ENCODE assay signal across 9 cellular contexts in genomic region chr19:12733369-12733896, GRCh38. TPM values are rescaled to one million over a fixed set of nuclear protein-coding genes. Genes with fewer than 3 reads are reported as not detected.
DNase-seq lines count a peak whose midpoint lies in the region; ATAC-seq and TF ChIP-seq lines count a peak whose summit lies in the region.
"Had no signal": no experiment of that assay in that cellular context is flagged by ENCODE, and none has a peak within 500 bp of the region (broad histone marks: within the 10 kb centered on the region; RNA-seq: fewer than 3 reads in every experiment).

No MANE protein-coding gene starts in this region.

- peaks cover 15 to 43% of the 10 kb centered on the region in 2 donors for H3K4me1 ChIP-seq in muscle layer of duodenum (ENCODE audit: control insufficient read depth in 1 of 2, insufficient read depth in 2 of 2, low read length in 2 of 2)
- H3K4me1 ChIP-seq in tibial artery = peaks cover 5 to 50% (median 38%) of the 10 kb centered on the region in 4 donors

- peaks cover 45% of the 10 kb centered on the region for H3K4me1 Mint-ChIP-seq in CD4-positive, alpha-beta T cell (ENCODE audit: low read depth)
- peaks cover 34% of the 10 kb centered on the region for H3K4me1 Mint-ChIP-seq in HFFc6 (ENCODE audit: low read depth)
- peaks cover 61% of the 10 kb centered on the region for H3K4me1 Mint-ChIP-seq in dendritic cell treated with granulocyte-macrophage colony-stimulating factor and Interleukin-4, amounts not matched to agents 40 ng/mL and 50 ng/mL, for 4 days (ENCODE audit: low read depth)

- TF ChIP-seq CTCF in CD4-positive, alpha-beta T cell (IDR thresholded peaks at IDR 0.05) = no peak
- TF ChIP-seq CTCF in HFFc6 (IDR thresholded peaks at IDR 0.05) (peak; percentile 68), tibial artery (IDR thresholded peaks at IDR 0.05) (no peak)

- H3K36me3 ChIP-seq in muscle layer of duodenum (ENCODE audit: control insufficient read depth in 1 of 2, insufficient read depth in 2 of 2, low read length in 2 of 2) (peaks cover 15 to 40% of the 10 kb centered on the region in 2 donors), tibial artery (peaks cover 18 to 34% (median 30%) of the 10 kb centered on the region in 3 donors)

- H3K4me3 ChIP-seq in muscle layer of duodenum (ENCODE audit: low read depth in 1 of 2, low read length in 2 of 2) = peak overlapping the region; percentile 93 to 95
- peak overlapping the region; percentile 91 to 100 for H3K4me3 ChIP-seq in tibial artery

- no peaks in the 10 kb centered on the region for H3K9me3 ChIP-seq in CD4-positive, alpha-beta T cell (ENCODE audit: control insufficient read depth, low read length)
- H3K9me3 ChIP-seq in muscle layer of duodenum (ENCODE audit: control insufficient read depth in 1 of 2, low read length in 2 of 2) (no peaks in the 10 kb centered on the region), tibial artery (no peaks in the 10 kb centered on the region)

- peak overlapping the region; percentile 90 for H3K27ac ChIP-seq in CD4-positive, alpha-beta T cell (ENCODE audit: low read depth, low read length)
- H3K27ac ChIP-seq in muscle layer of duodenum (ENCODE audit: low read length) (peak overlapping the region; percentile 80), tibial artery (peak overlapping the region; percentile 94 to 97)

- no peak for ATAC-seq in CD4-positive, alpha-beta T cell (ENCODE audit: poor library complexity)
- ATAC-seq in GM18868 (IDR thresholded peaks at IDR 0.05; ENCODE audit: unreplicated experiment) = no peak

- intact Hi-C loops in CD4-positive, alpha-beta T cell (cut with DNase I, micrococcal nuclease) = loop anchor here in 1 of 2 experiments (1.0 to 10.0 kb wide), 2 partner anchors 25 to 201 kb away; partner anchors contain the start of genes CALR and FARSA
- intact Hi-C loops in dendritic cell treated with granulocyte-macrophage colony-stimulating factor and Interleukin-4, amounts not matched to agents 40 ng/mL and 50 ng/mL, for 4 days (cut with micrococcal nuclease) = no loop called here
- intact Hi-C loops in tibial artery (cut with DNase I; ENCODE audit: low total_unique reads) = no loop called here

- CTCF ChIA-PET in CD4-positive, alpha-beta T cell (lab: Charles Lee) = interaction anchor here (0.6 to 3.1 kb wide), 14 partner anchors 9 to 114 kb away, joined by 3 to 38 read pairs (median 4); partner anchors contain the start of genes FBXW9, RNASEH2A and TNPO2
- CTCF ChIA-PET in HEK293T (lab: Yijun Ruan, JAX) = interaction anchor here (0.8 to 1.7 kb wide), 4 partner anchors 11 to 27 kb away, joined by 3 to 8 read pairs (median 4); no protein-coding TSS in a partner anchor

- H3K36me3 Mint-ChIP-seq in CD4-positive, alpha-beta T cell (ENCODE audit: low read depth) = peaks cover 49% of the 10 kb centered on the region
- peaks cover 35% of the 10 kb centered on the region for H3K36me3 Mint-ChIP-seq in HFFc6 (ENCODE audit: low read depth)
- peaks cover 73% of the 10 kb centered on the region for H3K36me3 Mint-ChIP-seq in dendritic cell treated with granulocyte-macrophage colony-stimulating factor and Interleukin-4, amounts not matched to agents 40 ng/mL and 50 ng/mL, for 4 days (ENCODE audit: low read depth)

- POLR2A ChIA-PET in CD4-positive, alpha-beta T cell (lab: Charles Lee) = interaction anchor here (1.0 to 4.4 kb wide), 12 partner anchors 10 to 157 kb away, joined by 3 to 79 read pairs (median 6); partner anchors contain the start of genes DHPS, FBXW9, GCDH and JUNB
- POLR2A ChIA-PET in HEK293T (lab: Yijun Ruan, JAX) = interaction anchor here (0.7 to 6.1 kb wide), 12 partner anchors 11 to 213 kb away, joined by 3 to 133 read pairs (median 3); partner anchors contain the start of genes JUNB, RAD23A and TNPO2

- H3K4me3 Mint-ChIP-seq in CD4-positive, alpha-beta T cell = peak overlapping the region; percentile 98
- peak overlapping the region; percentile 98 for H3K4me3 Mint-ChIP-seq in HFFc6
- peak overlapping the region; percentile 94 for H3K4me3 Mint-ChIP-seq in dendritic cell treated with granulocyte-macrophage colony-stimulating factor and Interleukin-4, amounts not matched to agents 40 ng/mL and 50 ng/mL, for 4 days

- peak overlapping the region; percentile 82 for H3K27ac Mint-ChIP-seq in CD4-positive, alpha-beta T cell
- H3K27ac Mint-ChIP-seq in HFFc6 = peak overlapping the region; percentile 90
- peak overlapping the region; percentile 98 for H3K27ac Mint-ChIP-seq in dendritic cell treated with granulocyte-macrophage colony-stimulating factor and Interleukin-4, amounts not matched to agents 40 ng/mL and 50 ng/mL, for 4 days

- DNase-seq in CD4-positive, alpha-beta T cell = peak in 4 of 10 experiments; percentile 12 to 40 (median 28)
- DNase-seq in HFFc6 (peak; percentile 65), T-helper 1 cell (peak in 3 of 5 donors; percentile 26 to 60 (median 42)), tibial artery (no peak), HEK293T (ENCODE audit: extremely low spot score) (no peak)

- no peaks in the 10 kb centered on the region for H3K9me3 Mint-ChIP-seq in CD4-positive, alpha-beta T cell
- H3K9me3 Mint-ChIP-seq in HFFc6 = no peaks in the 10 kb centered on the region
- H3K9me3 Mint-ChIP-seq in dendritic cell treated with granulocyte-macrophage colony-stimulating factor and Interleukin-4, amounts not matched to agents 40 ng/mL and 50 ng/mL, for 4 days = no peaks in the 10 kb centered on the region

- H3K27me3 ChIP-seq in CD4-positive, alpha-beta T cell (ENCODE audit: control insufficient read depth, insufficient read depth, low read length) = no peaks in the 10 kb centered on the region
- no peaks in the 10 kb centered on the region for H3K27me3 ChIP-seq in muscle layer of duodenum (ENCODE audit: low read depth, low read length)
- no peaks in the 10 kb centered on the region for H3K27me3 ChIP-seq in tibial artery

- no peaks in the 10 kb centered on the region for H3K27me3 Mint-ChIP-seq in CD4-positive, alpha-beta T cell
- peaks cover 4% of the 10 kb centered on the region for H3K27me3 Mint-ChIP-seq in HFFc6 (ENCODE audit: insufficient read depth)
- H3K27me3 Mint-ChIP-seq in dendritic cell treated with granulocyte-macrophage colony-stimulating factor and Interleukin-4, amounts not matched to agents 40 ng/mL and 50 ng/mL, for 4 days = no peaks in the 10 kb centered on the region

TF ChIP-seq in HEK293T, 16 proteins besides CTCF, POLR2A, EP300 and RAD21:
- TF ChIP-seq TARDBP (IDR thresholded peaks at IDR 0.05) = no peak
- TF ChIP-seq NFRKB (IDR thresholded peaks at IDR 0.05) = no peak
- TF ChIP-seq SP1 (IDR thresholded peaks at IDR 0.05) = no peak
- TF ChIP-seq ELF4 (IDR thresholded peaks at IDR 0.05) = no peak
- no peak for TF ChIP-seq SUZ12 (IDR thresholded peaks at IDR 0.05)
- no peak for TF ChIP-seq FOXA1 (IDR thresholded peaks at IDR 0.05)
- no peak for TF ChIP-seq HDGF (IDR thresholded peaks at IDR 0.05; ENCODE audit: borderline replicate concordance)
- no peak for TF ChIP-seq CTBP1 (IDR thresholded peaks at IDR 0.05; ENCODE audit: borderline replicate concordance)
- TF ChIP-seq LEF1 (IDR thresholded peaks at IDR 0.05; ENCODE audit: borderline replicate concordance) = no peak
- TF ChIP-seq PKNOX1 (IDR thresholded peaks at IDR 0.05) = no peak
- no peak for TF ChIP-seq FOXK2 (IDR thresholded peaks at IDR 0.05)
- TF ChIP-seq ARNT (IDR thresholded peaks at IDR 0.05) = no peak
- no peak for TF ChIP-seq FOXM1 (IDR thresholded peaks at IDR 0.05; ENCODE audit: borderline replicate concordance)
- TF ChIP-seq L3MBTL2 (conservative IDR thresholded peaks at IDR 0.05) = no peak
- TF ChIP-seq BHLHE40 (IDR thresholded peaks at IDR 0.05; ENCODE audit: borderline replicate concordance) = no peak
- TF ChIP-seq ZNF384 (IDR thresholded peaks at IDR 0.05) = no peak

RNA-seq across cellular contexts. Expression of gene TRIR, which starts 1.1 kb away (rescaled TPM):
- total RNA-seq in CD4-positive, alpha-beta T cell = 100 to 1,000 TPM; 194 to 201 TPM
- 100 to 1,000 TPM; 147 to 189 (median 176) TPM for total RNA-seq in HFFc6 (2021; fragmentation: NEBNext Ultra II Directional; extraction: Animal tissue kit (Norgen Biotek cat#: 25700))

RNA-seq across cellular contexts. Expression of gene GET3, which starts 3.9 kb away (rescaled TPM):
- total RNA-seq in CD4-positive, alpha-beta T cell = 10 to 100 TPM; 13.9 to 14.5 TPM
- 100 to 1,000 TPM in 5 of 6 experiments, 10 to 100 TPM in 1; 97.0 to 116 (median 107) TPM for total RNA-seq in HFFc6 (2021; fragmentation: NEBNext Ultra II Directional; extraction: Animal tissue kit (Norgen Biotek cat#: 25700))

RNA-seq across cellular contexts. Expression of gene TNPO2, which starts 9.7 kb away (rescaled TPM):
- total RNA-seq in CD4-positive, alpha-beta T cell = 10 to 100 TPM; 47.3 to 47.4 TPM
- total RNA-seq in HFFc6 (2021; fragmentation: NEBNext Ultra II Directional; extraction: Animal tissue kit (Norgen Biotek cat#: 25700)) = 10 to 100 TPM; 56.8 to 78.7 (median 66.0) TPM

RNA-seq across cellular contexts. Expression of gene BEST2, which starts 18.2 kb away (rescaled TPM):
- total RNA-seq in CD4-positive, alpha-beta T cell = not detected
- total RNA-seq in HFFc6 (2021; fragmentation: NEBNext Ultra II Directional; extraction: Animal tissue kit (Norgen Biotek cat#: 25700)) = not detected
- total RNA-seq: T-helper 2 cell treated with Interferon-gamma antibody and Interleukin-4, amounts not matched to agents 100 ng/mL and 5 ng/mL, for 36 hours had no signal

RNA-seq across cellular contexts. Expression of gene FBXW9, which starts 37.0 kb away (rescaled TPM):
- total RNA-seq in CD4-positive, alpha-beta T cell = 1 to 10 TPM; 2.2 to 2.4 TPM
- 1 to 10 TPM; 4.5 to 7.1 (median 5.4) TPM for total RNA-seq in HFFc6 (2021; fragmentation: NEBNext Ultra II Directional; extraction: Animal tissue kit (Norgen Biotek cat#: 25700))

Comparison
In these comparisons a context has a peak if more than half of its experiments do, and no peak if none do; other contexts are left out.
1. DNase-seq: peak in HFFc6 (single experiment) and T-helper 1 cell (3 of 5); none in tibial artery (0 of 2) and HEK293T (single experiment).
2. RNA of gene GET3, which starts 3.9 kb away (total RNA-seq): 97.0 to 116 TPM in HFFc6; 13.9 to 14.5 TPM in CD4-positive, alpha-beta T cell; every median in the first group is over 4 times any median in the second.
3. Peak in every context shown above with its lines, with median percentiles within 50 percentile points of each other: H3K27ac ChIP-seq, H3K27ac Mint-ChIP-seq and H3K4me3 Mint-ChIP-seq.